ENCODE assay signal across 8 cellular contexts in genomic region chr9:136784249-136784996, GRCh38. TPM values are rescaled to one million over a fixed set of nuclear protein-coding genes. Genes with fewer than 3 reads are reported as not detected.
A peak's percentile ranks its signal among the peaks of the same experiment; 100 is the strongest.
DNase-seq lines count a peak whose midpoint lies in the region; ATAC-seq and TF ChIP-seq lines count a peak whose summit lies in the region.

No MANE protein-coding gene starts in this region.

- no peak overlapping the region for H3K4me3 Mint-ChIP-seq in CD14-positive monocyte

- H3K4ac ChIP-seq in mesenchymal stem cell (ENCODE audit: low read depth in 1 of 2, low read length in 2 of 2), result no peak overlapping the region

- no peaks in the 10 kb centered on the region for H3K36me3 Mint-ChIP-seq in CD14-positive monocyte

- H2BK5ac ChIP-seq in mesenchymal stem cell (ENCODE audit: low read depth, low read length, poor library complexity, severe bottlenecking), result no peak overlapping the region

- H4K8ac ChIP-seq in mesenchymal stem cell (ENCODE audit: low read length), result no peak overlapping the region

- TF ChIP-seq CTCF in CD14-positive monocyte (IDR thresholded peaks at IDR 0.05) (peak; percentile 71), WI38 (IDR thresholded peaks at IDR 0.05; ENCODE audit: low read depth, low read length) (0 out of 2 replicates have a peak, but pooled peaks have one; percentile 3)

- no peaks in the 10 kb centered on the region for H3K36me3 ChIP-seq in mesenchymal stem cell (ENCODE audit: control insufficient read depth in 1 of 2, insufficient read depth in 2 of 2, low read depth in 1 of 2, low read length in 2 of 2)

- H3K9me3 Mint-ChIP-seq in CD14-positive monocyte, result no peaks in the 10 kb centered on the region

- intact Hi-C loops in CD14-positive monocyte (cut with micrococcal nuclease) (loop anchor here in 1 of 2 donors (10.0 kb wide), 1 partner anchor 280 kb away; no protein-coding TSS in a partner anchor), Right ventricle myocardium inferior (cut with DNase I) (loop anchor here (10.0 kb wide), 1 partner anchor 280 kb away; no protein-coding TSS in a partner anchor)

- no peaks in the 10 kb centered on the region for H3K4me1 ChIP-seq in mesenchymal stem cell (ENCODE audit: control insufficient read depth, insufficient read depth, low read depth, low read length)

- no peak overlapping the region for H3K23ac ChIP-seq in mesenchymal stem cell (ENCODE audit: low read length in 2 of 2)

- no peak overlapping the region for H2BK15ac ChIP-seq in mesenchymal stem cell (ENCODE audit: low read depth, poor library complexity, severe bottlenecking)

- 27% methylated on average over 9 of the region's 9 CpGs for WGBS in mesenchymal stem cell

- no peak overlapping the region for H2AFZ ChIP-seq in mesenchymal stem cell (ENCODE audit: low read depth, low read length)

- no peaks in the 10 kb centered on the region for H3K79me1 ChIP-seq in mesenchymal stem cell (replicated peaks; ENCODE audit: low read length, poor library complexity, severe bottlenecking)

- no peak overlapping the region for H3K4me3 ChIP-seq in WI38 (ENCODE audit: low read depth, low read length)
- H3K4me3 ChIP-seq in mesenchymal stem cell (ENCODE audit: insufficient read depth in 1 of 2, low read depth in 1 of 2, low read length in 2 of 2), result no peak overlapping the region

- no peak overlapping the region for H3K4me2 ChIP-seq in mesenchymal stem cell (ENCODE audit: low read length, poor library complexity, severe bottlenecking)

- H2BK12ac ChIP-seq in mesenchymal stem cell (ENCODE audit: low read length in 2 of 2), result no peak overlapping the region

- ATAC-seq in GM18517 (IDR thresholded peaks at IDR 0.05; ENCODE audit: unreplicated experiment) (no peak), HG02571 (IDR thresholded peaks at IDR 0.05; ENCODE audit: unreplicated experiment) (no peak), Right ventricle myocardium inferior (no peak)

- peaks cover 5% of the 10 kb centered on the region for H3K4me1 Mint-ChIP-seq in CD14-positive monocyte

- peaks cover 0 to 6% (median 0%) of the 10 kb centered on the region in 3 donors for H3K27me3 Mint-ChIP-seq in CD14-positive monocyte (ENCODE audit: low read depth in 3 of 3)

- no peak overlapping the region for H3K18ac ChIP-seq in mesenchymal stem cell (ENCODE audit: low read depth in 1 of 2, low read length in 2 of 2)

- H3K27ac ChIP-seq in mesenchymal stem cell (ENCODE audit: low read length, poor library complexity, severe bottlenecking), result no peak overlapping the region

- DNase-seq in CD14-positive monocyte (ENCODE audit: low spot score) (no peak), HCEC 1CT (peak; percentile 22), mesenchymal stem cell (peak; percentile 53), HuH-7.5 (ENCODE audit: low spot score) (no peak), Right ventricle myocardium inferior (ENCODE audit: missing footprints) (no peak)

- no peak overlapping the region for H2BK120ac ChIP-seq in mesenchymal stem cell (ENCODE audit: low read depth, low read length)

- H3K27me3 ChIP-seq in mesenchymal stem cell (ENCODE audit: control insufficient read depth in 1 of 2, insufficient read depth in 1 of 2, low read length in 2 of 2), result peaks cover 18 to 30% of the 10 kb centered on the region in 2 experiments

- no peak overlapping the region for H3K9ac ChIP-seq in mesenchymal stem cell (ENCODE audit: low read length)

- H3K14ac ChIP-seq in mesenchymal stem cell (ENCODE audit: low read length in 2 of 2), result no peak overlapping the region

- no peak overlapping the region for H2AK5ac ChIP-seq in mesenchymal stem cell (ENCODE audit: low read length, severe bottlenecking)

- no peak overlapping the region for H4K91ac ChIP-seq in mesenchymal stem cell (ENCODE audit: low read length)

- no peak overlapping the region for H3K27ac Mint-ChIP-seq in CD14-positive monocyte

- H3K9me3 ChIP-seq in mesenchymal stem cell (ENCODE audit: control insufficient read depth, low read length), result no peaks in the 10 kb centered on the region

RNA-seq across cellular contexts. Expression of gene TMEM141, which starts 6.7 kb away (rescaled TPM):
- polyA plus RNA-seq in CD14-positive monocyte, result 10 to 100 TPM; 33.1 to 47.2 TPM
- polyA plus RNA-seq in mesenchymal stem cell (2013, experiment 1 of 2), result 58.1 TPM
- polyA plus RNA-seq in mesenchymal stem cell (2013, experiment 2 of 2), result 53.8 TPM
- 75.9 TPM for total RNA-seq in Right ventricle myocardium inferior

RNA-seq across cellular contexts. Expression of gene CCDC183, which starts 11.7 kb away (rescaled TPM):
- polyA plus RNA-seq in CD14-positive monocyte, result under 1 TPM in 1 of 2 donors, not detected in 1; 0.54 TPM
- polyA plus RNA-seq in mesenchymal stem cell (2013, experiment 1 of 2), result 3.2 TPM
- polyA plus RNA-seq in mesenchymal stem cell (2013, experiment 2 of 2), result 2.7 TPM
- 1.6 TPM for total RNA-seq in Right ventricle myocardium inferior

RNA-seq across cellular contexts. Expression of gene LCN15, which starts 20.1 kb away (rescaled TPM):
- polyA plus RNA-seq in CD14-positive monocyte, result not detected
- polyA plus RNA-seq in mesenchymal stem cell (2013, experiment 1 of 2), result not detected
- not detected for polyA plus RNA-seq in mesenchymal stem cell (2013, experiment 2 of 2)
- total RNA-seq in Right ventricle myocardium inferior, result 0.46 TPM

RNA-seq across cellular contexts. Expression of gene RABL6, which starts 23.3 kb away (rescaled TPM):
- 1 to 10 TPM; 6.7 to 8.1 TPM for polyA plus RNA-seq in CD14-positive monocyte
- polyA plus RNA-seq in mesenchymal stem cell (2013, experiment 1 of 2), result 74.0 TPM
- 70.6 TPM for polyA plus RNA-seq in mesenchymal stem cell (2013, experiment 2 of 2)
- 69.5 TPM for total RNA-seq in Right ventricle myocardium inferior

RNA-seq across cellular contexts. Expression of gene LCN8, which starts 26.4 kb away (rescaled TPM):
- not detected for polyA plus RNA-seq in CD14-positive monocyte
- polyA plus RNA-seq in mesenchymal stem cell (2013, experiment 1 of 2), result not detected
- polyA plus RNA-seq in mesenchymal stem cell (2013, experiment 2 of 2), result not detected
- not detected for total RNA-seq in Right ventricle myocardium inferior

Comparison
In these comparisons a context has a peak if more than half of its experiments do, and no peak if none do; other contexts are left out.
1. DNase-seq: peak in HCEC 1CT (single experiment) and mesenchymal stem cell (single experiment); none in CD14-positive monocyte (single experiment), HuH-7.5 (single experiment) and Right ventricle myocardium inferior (single experiment).